Comparison of ENCODE assay signal across 2 cellular contexts in genomic region chr2:185082749-185083148, GRCh38.
TF ChIP-seq lines count a peak whose summit lies in the region.

No MANE protein-coding gene starts in this region.

TF ChIP-seq in A549, 52 proteins besides CTCF, POLR2A, EP300 and RAD21 (continued from another document):
- TF ChIP-seq USF2 (IDR thresholded peaks at IDR 0.05), result no peak

TF ChIP-seq in K562, 482 proteins besides CTCF, POLR2A, EP300 and RAD21 (continued from another document):
- TF ChIP-seq ETV6 (IDR thresholded peaks at IDR 0.05; ENCODE audit: borderline replicate concordance in 1 of 2, low read depth in 2 of 2, low read length in 1 of 2), result no peak
- TF ChIP-seq ETV6 (CRISPR knock-in tag; IDR thresholded peaks at IDR 0.05; ENCODE audit: borderline replicate concordance), result no peak
- no peak for TF ChIP-seq GABPA (tag; conservative IDR thresholded peaks at IDR 0.05; ENCODE audit: low read depth)
- no peak for TF ChIP-seq ZNF436 (CRISPR knock-in tag; IDR thresholded peaks at IDR 0.05)
